9 cellular contexts compared by ENCODE assay signal in genomic region chr11:110434952-110435779, GRCh38. TPM values are rescaled to one million over a fixed set of nuclear protein-coding genes. Genes with fewer than 3 reads are reported as not detected.
DNase-seq lines count a peak whose midpoint lies in the region; ATAC-seq and TF ChIP-seq lines count a peak whose summit lies in the region.
"Had no signal": no experiment of that assay in that cellular context is flagged by ENCODE, and none has a peak within 500 bp of the region (broad histone marks: within the 10 kb centered on the region; RNA-seq: fewer than 3 reads in every experiment).

No MANE protein-coding gene starts in this region.

- H3K27me3 ChIP-seq in H7 (ENCODE audit: control insufficient read depth, insufficient read depth, low read length) (peaks cover 2% of the 10 kb centered on the region; the same call in 1 of the 2 replicates), liver (ENCODE audit: control insufficient read depth in 4 of 4, insufficient read depth in 4 of 4, low read length in 3 of 4) (no peaks in the 10 kb centered on the region), prostate gland (replicated peaks; ENCODE audit: insufficient read depth) (no peaks in the 10 kb centered on the region)

- H3K9me3 ChIP-seq in liver (ENCODE audit: control insufficient read depth in 4 of 4, low read length in 3 of 4) (no peaks in the 10 kb centered on the region), prostate gland (no peaks in the 10 kb centered on the region)

- intact Hi-C loops in prostate gland (cut with DNase I) = loop anchor here (5.0 to 10.0 kb wide), 3 partner anchors 63 to 233 kb away; partner anchors contain the start of gene RDX

- TF ChIP-seq RAD21 in liver (IDR thresholded peaks at IDR 0.05) = peak in 1 of 2 donors; percentile 36

- ATAC-seq in HG02623 (IDR thresholded peaks at IDR 0.05; ENCODE audit: unreplicated experiment) = no peak

- TF ChIP-seq POLR2A in prostate gland (IDR thresholded peaks at IDR 0.05) = no peak

- peak overlapping the region; percentile 22 to 57 for H3K27ac ChIP-seq in liver (ENCODE audit: low read depth in 1 of 2, low read length in 2 of 2)
- H3K27ac ChIP-seq in prostate gland = no peak overlapping the region

- DNase-seq in H7 = peak; percentile 40
- DNase-seq in RPMI8226 = peak; percentile 64
- DNase-seq in prostate gland (ENCODE audit: low spot score) = no peak
- no peak for DNase-seq in globus pallidus (ENCODE audit: low spot score)
- no peak for DNase-seq in HuH-7.5 (ENCODE audit: low spot score)
- DNase-seq: occipital lobe had no signal

- peaks cover 6 to 40% (median 35%) of the 10 kb centered on the region in 4 donors for H3K4me1 ChIP-seq in liver (ENCODE audit: control insufficient read depth in 4 of 4, insufficient read depth in 4 of 4, low read length in 3 of 4)
- no peaks in the 10 kb centered on the region for H3K4me1 ChIP-seq in prostate gland (replicated peaks)

- TF ChIP-seq CTCF in GM12872 (IDR thresholded peaks at IDR 0.05; ENCODE audit: insufficient read depth, low read depth, low read length) (peak; percentile 59; the same call in 2 of the 3 replicates), liver (IDR thresholded peaks at IDR 0.05; ENCODE audit: low read depth, low read length, missing input control) (peak; percentile 22), prostate gland (IDR thresholded peaks at IDR 0.05) (peak in 1 of 4 experiments; percentile 33)

- H3K4me3 ChIP-seq in H7 (ENCODE audit: insufficient read depth, low read depth, low read length) (no peak overlapping the region), liver (ENCODE audit: low read depth in 1 of 3, low read length in 3 of 3) (no peak overlapping the region), prostate gland (no peak overlapping the region)

- no peaks in the 10 kb centered on the region for H3K36me3 ChIP-seq in H7 (replicated peaks; ENCODE audit: control insufficient read depth, insufficient read depth, low read length)
- H3K36me3 ChIP-seq in liver (ENCODE audit: control insufficient read depth in 4 of 4, insufficient read depth in 3 of 4, low read depth in 1 of 4, low read length in 3 of 4) = peaks cover 0 to 8% (median 4%) of the 10 kb centered on the region in 4 donors
- H3K36me3 ChIP-seq in prostate gland = no peaks in the 10 kb centered on the region

- 75% methylated on average over 8 of the region's 8 CpGs for WGBS in liver
- 92% methylated on average over 8 of the region's 8 CpGs for WGBS in prostate gland

- no peak overlapping the region for H3K9ac ChIP-seq in liver (ENCODE audit: low read depth in 1 of 2, low read length in 2 of 2)

TF ChIP-seq in liver, 16 proteins besides CTCF, POLR2A, EP300 and RAD21:
- no peak for TF ChIP-seq EGR1 (IDR thresholded peaks at IDR 0.05; ENCODE audit: low read depth in 2 of 2)
- no peak for TF ChIP-seq ATF3 (IDR thresholded peaks at IDR 0.05)

RNA-seq across cellular contexts. Expression of gene FDX1, which starts 5.4 kb away (rescaled TPM):
- total RNA-seq in H7 (2014; rRNA removed; shearing (Covaris generic)) = 11.5 and 14.0 TPM in 2 replicates
- 10 to 100 TPM in 1 of 2 donors, 1 to 10 TPM in 1; 6.8 to 17.8 TPM for total RNA-seq in liver
- polyA plus RNA-seq in liver = 10 to 100 TPM; 16.3 to 28.8 TPM
- 10 to 100 TPM; 12.8 to 21.2 TPM for total RNA-seq in prostate gland

Comparison
In these comparisons a context has a peak if more than half of its experiments do, and no peak if none do; other contexts are left out.
1. DNase-seq: peak in H7 (single experiment) and RPMI8226 (single experiment); none in prostate gland (single experiment), globus pallidus (single experiment) and HuH-7.5 (single experiment).
2. H3K27ac ChIP-seq: peak in liver (2 of 2); none in prostate gland (0 of 2).